17 cellular contexts compared by ENCODE assay signal in genomic region chr17:50279181-50279526, GRCh38. TPM values are rescaled to one million over a fixed set of nuclear protein-coding genes. Genes with fewer than 3 reads are reported as not detected.
A peak's percentile ranks its signal among the peaks of the same experiment; 100 is the strongest.
DNase-seq lines count a peak whose midpoint lies in the region; ATAC-seq and TF ChIP-seq lines count a peak whose summit lies in the region.
"Had no signal": no experiment of that assay in that cellular context is flagged by ENCODE, and none has a peak within 500 bp of the region (broad histone marks: within the 10 kb centered on the region; RNA-seq: fewer than 3 reads in every experiment).

No MANE protein-coding gene starts in this region.

- H3K9me2 ChIP-seq in HCT116 (ENCODE audit: insufficient read depth) = no peaks in the 10 kb centered on the region

- peak; percentile 49 for ATAC-seq in HCT116
- ATAC-seq in stimulated activated memory B cell treated with anti-CD40 and anti-IgM and Interleukin-4, amounts not matched to agents 10 μg/mL and 1 μg/mL and 100 μg/mL, for 72 hours = no peak
- ATAC-seq: left lung; naive thymus-derived CD4-positive, alpha-beta T cell; right cardiac atrium had no signal

- no peaks in the 10 kb centered on the region for H4K20me1 ChIP-seq in HCT116 (ENCODE audit: insufficient read depth)

- H3K36me3 Mint-ChIP-seq in stimulated activated memory B cell treated with anti-CD40 and anti-IgM and Interleukin-4, amounts not matched to agents 10 μg/mL and 1 μg/mL and 100 μg/mL, for 72 hours = no peaks in the 10 kb centered on the region
- H3K36me3 Mint-ChIP-seq: activated naive CD8-positive, alpha-beta T cell treated with anti-CD3 and anti-CD28 coated beads for 36 hours had no signal

- no peak overlapping the region for H3K4me3 Mint-ChIP-seq in stimulated activated memory B cell treated with anti-CD40 and anti-IgM and Interleukin-4, amounts not matched to agents 10 μg/mL and 1 μg/mL and 100 μg/mL, for 72 hours
- H3K4me3 Mint-ChIP-seq: activated naive CD8-positive, alpha-beta T cell treated with anti-CD3 and anti-CD28 coated beads for 36 hours; central memory CD8-positive, alpha-beta T cell; naive thymus-derived CD4-positive, alpha-beta T cell had no signal

- no peak overlapping the region for H3K4me3 ChIP-seq in HCT116 (replicated peaks in 1 of 2; ENCODE audit: low read depth in 1 of 2, low read length in 2 of 2)
- H3K4me3 ChIP-seq in SK-N-MC = no peak overlapping the region
- no peak overlapping the region for H3K4me3 ChIP-seq in fibroblast of pulmonary artery (replicated peaks; ENCODE audit: low read depth, low read length)
- H3K4me3 ChIP-seq in testis = no peak overlapping the region
- H3K4me3 ChIP-seq: left lung, uterus had no signal

- H3K4me1 ChIP-seq in HCT116 (ENCODE audit: control insufficient read depth in 1 of 2, insufficient read depth in 2 of 2, low read length in 2 of 2) = peaks cover 28 to 52% of the 10 kb centered on the region in 2 experiments
- H3K4me1 ChIP-seq in testis = no peaks in the 10 kb centered on the region
- H3K4me1 ChIP-seq: uterus had no signal

- no TSS peak for BruUV-seq in HCT116 (replicated peaks; lab: Mats Ljungman, UMichigan)

- RAD21 ChIA-PET in HCT116 (lab: Charles Lee; ENCODE audit: low non-redundant PET in 1 of 2, low total read pairs in 2 of 2, uncharacterized antibody in 2 of 2, unreplicated experiment in 2 of 2) = interaction anchor here in 1 of 2 experiments (1.1 kb wide), 1 partner anchor 79 kb away, joined by 8 read pairs; no protein-coding TSS in a partner anchor

- CTCF ChIA-PET in HCT116 (lab: Charles Lee) = interaction anchor here (2.0 to 2.7 kb wide), 2 partner anchors 79 to 110 kb away, joined by 6 to 13 read pairs; no protein-coding TSS in a partner anchor

- H3K27ac Mint-ChIP-seq in stimulated activated memory B cell treated with anti-CD40 and anti-IgM and Interleukin-4, amounts not matched to agents 10 μg/mL and 1 μg/mL and 100 μg/mL, for 72 hours = no peak overlapping the region
- H3K27ac Mint-ChIP-seq: activated naive CD8-positive, alpha-beta T cell treated with anti-CD3 and anti-CD28 coated beads for 36 hours; naive thymus-derived CD4-positive, alpha-beta T cell had no signal

- peaks cover 6% of the 10 kb centered on the region for H3K9me3 Mint-ChIP-seq in stimulated activated memory B cell treated with anti-CD40 and anti-IgM and Interleukin-4, amounts not matched to agents 10 μg/mL and 1 μg/mL and 100 μg/mL, for 72 hours
- H3K9me3 Mint-ChIP-seq: activated naive CD8-positive, alpha-beta T cell treated with anti-CD3 and anti-CD28 coated beads for 36 hours; central memory CD8-positive, alpha-beta T cell had no signal

- no peak for TF ChIP-seq POLR2A in HCT116 (IDR thresholded peaks at IDR 0.05; ENCODE audit: borderline replicate concordance, extremely low read depth, insufficient read depth, insufficient read length)
- no peak for TF ChIP-seq POLR2A in testis (IDR thresholded peaks at IDR 0.05)

- no peak for DNase-seq in HCT116 (ENCODE audit: low read depth, low spot score)
- DNase-seq in SK-N-MC (ENCODE audit: low read depth, low spot score) = no peak
- DNase-seq in fibroblast of pulmonary artery (ENCODE audit: low read depth) = peak; percentile 28
- no peak for DNase-seq in testis
- no peak for DNase-seq in stimulated activated CD4-positive, alpha-beta T cell treated with anti-CD3 and anti-CD28 coated beads, Interleukin-2, amount 100 ng/mL, for 48 hours
- DNase-seq in NCI-H510A treated with DMSO at 0.1 percent for 48 hours (lab: John Stamatoyannopoulos, UW) = no peak
- DNase-seq: activated naive CD8-positive, alpha-beta T cell treated with anti-CD3 and anti-CD28 coated beads for 36 hours; activated T-cell treated with anti-CD3 and anti-CD28 coated beads for 4 hours; hypothalamus; left lung; MV-4-11; naive thymus-derived CD4-positive, alpha-beta T cell; right cardiac atrium; stimulated activated naive CD4-positive, alpha-beta T cell; uterus had no signal

- no peaks in the 10 kb centered on the region for H3K36me3 ChIP-seq in HCT116 (ENCODE audit: control insufficient read depth in 1 of 2, insufficient read depth in 2 of 2, low read length in 2 of 2)
- H3K36me3 ChIP-seq in SK-N-MC (ENCODE audit: insufficient read depth, low read length) = no peaks in the 10 kb centered on the region
- H3K36me3 ChIP-seq in testis (ENCODE audit: low read depth, missing control alignments) = no peaks in the 10 kb centered on the region
- H3K36me3 ChIP-seq: uterus had no signal

- H3K27me3 Mint-ChIP-seq in stimulated activated memory B cell treated with anti-CD40 and anti-IgM and Interleukin-4, amounts not matched to agents 10 μg/mL and 1 μg/mL and 100 μg/mL, for 72 hours = peaks cover 97% of the 10 kb centered on the region

- no peak for TF ChIP-seq RAD21 in HCT116 (IDR thresholded peaks at IDR 0.05; ENCODE audit: low read depth)

- POLR2A ChIA-PET in HCT116 (lab: Charles Lee) = no interaction called here

- no peaks in the 10 kb centered on the region for H3K79me2 ChIP-seq in HCT116 (ENCODE audit: insufficient read depth, low read length)

- H3K4me2 ChIP-seq in HCT116 (ENCODE audit: low read length) = peak overlapping the region; percentile 66

- intact Hi-C loops in HCT116 (cut with micrococcal nuclease) (no loop called here), testis (cut with DNase I; ENCODE audit: low total_unique reads) (no loop called here)

- H3K27ac ChIP-seq in HCT116 (ENCODE audit: low read depth, low read length) (peak overlapping the region; percentile 25; the same call in 1 of the 2 replicates), SK-N-MC (peak overlapping the region; percentile 69), testis (no peak overlapping the region)
- H3K27ac ChIP-seq: uterus had no signal

- TF ChIP-seq CTCF in HCT116 (IDR thresholded peaks at IDR 0.05 in 2 of 3, conservative IDR thresholded peaks at IDR 0.05 in 1 of 3; ENCODE audit: borderline replicate concordance in 1 of 3, insufficient read depth in 1 of 3, low read depth in 2 of 3, low read length in 2 of 3) (no peak), fibroblast of pulmonary artery (IDR thresholded peaks at IDR 0.05; ENCODE audit: low read length, missing control alignments) (no peak), testis (IDR thresholded peaks at IDR 0.05) (no peak)

- H3K9me3 ChIP-seq in HCT116 (ENCODE audit: control insufficient read depth in 1 of 2, insufficient read depth in 1 of 2, low read depth in 1 of 2, low read length in 2 of 2) (no peaks in the 10 kb centered on the region), SK-N-MC (ENCODE audit: low read depth, low read length) (no peaks in the 10 kb centered on the region), testis (no peaks in the 10 kb centered on the region)
- H3K9me3 ChIP-seq: left lung, uterus had no signal

- WGBS in testis, 2 donors = 71 to 73% methylated on average over 4 of the region's 4 CpGs

- H3K27me3 ChIP-seq in HCT116 (ENCODE audit: insufficient read depth, low read length) (no peaks in the 10 kb centered on the region), testis (no peaks in the 10 kb centered on the region)
- H3K27me3 ChIP-seq: uterus had no signal

- H3K9ac ChIP-seq in HCT116 (ENCODE audit: low read length) (no peak overlapping the region), SK-N-MC (ENCODE audit: insufficient read length) (no peak overlapping the region)

- H3K4me1 Mint-ChIP-seq in stimulated activated memory B cell treated with anti-CD40 and anti-IgM and Interleukin-4, amounts not matched to agents 10 μg/mL and 1 μg/mL and 100 μg/mL, for 72 hours = peaks cover 28% of the 10 kb centered on the region

- H2AFZ ChIP-seq in HCT116 (ENCODE audit: low read depth, low read length, poor library complexity, severe bottlenecking) = no peak overlapping the region

TF ChIP-seq in HCT116, 20 proteins besides CTCF, POLR2A, EP300 and RAD21:
- TF ChIP-seq SP1 (IDR thresholded peaks at IDR 0.05; ENCODE audit: low read depth) (no peak), TCF7L2 (IDR thresholded peaks at IDR 0.05; ENCODE audit: borderline replicate concordance, extremely low read depth, insufficient read depth, insufficient read length) (no peak), REST (IDR thresholded peaks at IDR 0.05; ENCODE audit: low read depth) (no peak), POLR2AphosphoS5 (IDR thresholded peaks at IDR 0.05; ENCODE audit: low read depth, low read length) (no peak), ATF3 (IDR thresholded peaks at IDR 0.05) (no peak), ZNF274 (IDR thresholded peaks at IDR 0.05; ENCODE audit: low read depth, low read length) (no peak), CBX3 (IDR thresholded peaks at IDR 0.05; ENCODE audit: low read depth) (no peak), CEBPB (IDR thresholded peaks at IDR 0.05; ENCODE audit: low read depth) (no peak)
TF ChIP-seq in HCT116: peak in this region for 0.

RNA-seq across cellular contexts. Expression of gene TMEM92, which starts 4.9 kb away (rescaled TPM):
- 6.6 TPM for total RNA-seq in HCT116 (2021; ENCODE audit: unreplicated experiment)
- polyA plus RNA-seq in HCT116 (2012) = 6.4 and 11.3 TPM in 2 replicates
- 1 to 10 TPM in 1 of 2 donors, under 1 TPM in 1; 0.93 to 1.5 TPM for total RNA-seq in testis
- 0.44 TPM for polyA plus RNA-seq in testis (ENCODE audit: insufficient read depth, low read depth, low replicate concordance)
- total RNA-seq: activated naive CD8-positive, alpha-beta T cell treated with anti-CD3 and anti-CD28 coated beads for 36 hours; right cardiac atrium had no signal
- polyA plus RNA-seq: naive thymus-derived CD4-positive, alpha-beta T cell; right cardiac atrium had no signal

Comparison
In these comparisons a context has a peak if more than half of its experiments do, and no peak if none do; other contexts are left out.
1. H3K27ac ChIP-seq: peak in HCT116 (single experiment) and SK-N-MC (single experiment); none in testis (0 of 2).